ENCODE assay signal across 10 cellular contexts in the genomic region with DNA sequence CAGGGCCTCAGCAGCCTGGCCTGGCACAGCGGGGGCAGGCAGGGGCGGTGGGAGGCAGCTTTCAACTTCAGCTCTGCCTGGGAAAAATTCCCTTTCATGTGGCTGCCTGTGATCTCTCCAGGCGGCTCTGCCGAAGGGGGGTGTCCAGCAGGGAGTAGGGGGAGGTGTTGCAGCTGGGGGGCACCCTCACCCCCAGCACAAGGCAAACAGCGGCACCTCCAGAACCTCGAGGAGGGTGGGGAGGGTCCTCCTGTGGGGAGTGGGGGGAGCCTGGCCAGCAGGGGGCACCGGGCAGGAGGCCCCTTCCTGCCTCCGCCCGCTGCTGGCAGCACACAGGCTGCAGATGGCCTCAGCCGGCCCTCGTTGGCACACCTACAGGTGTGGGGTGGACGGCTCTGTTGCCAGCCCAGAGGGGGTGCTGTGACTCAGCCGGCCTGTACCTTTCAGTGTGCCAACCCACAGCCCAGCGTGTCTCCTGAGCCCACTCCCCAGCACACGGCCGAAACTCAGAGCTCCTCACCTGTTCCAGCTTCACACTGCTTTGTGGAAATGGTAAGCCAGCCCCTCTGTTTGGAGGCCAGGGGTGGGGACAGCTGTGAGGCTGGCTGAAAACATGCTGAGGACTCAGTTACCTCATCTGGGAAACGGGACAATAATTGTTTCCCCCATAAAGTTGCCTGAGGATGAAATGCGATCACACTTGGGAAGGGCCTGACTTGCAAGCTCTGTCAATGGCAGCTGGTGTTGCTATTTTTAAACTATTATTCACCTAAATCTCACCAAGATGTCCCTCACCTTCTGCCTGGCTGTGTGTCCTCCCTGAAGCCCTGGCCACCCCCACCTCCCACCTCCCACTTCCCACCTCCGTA. TPM values are rescaled to one million over a fixed set of nuclear protein-coding genes. Genes with fewer than 3 reads are reported as not detected.
A peak's percentile ranks its signal among the peaks of the same experiment; 100 is the strongest.
DNase-seq lines count a peak whose midpoint lies in the region; ATAC-seq and TF ChIP-seq lines count a peak whose summit lies in the region.
"Had no signal": no experiment of that assay in that cellular context is flagged by ENCODE, and none has a peak within 500 bp of the region (broad histone marks: within the 10 kb centered on the region; RNA-seq: fewer than 3 reads in every experiment).

No MANE protein-coding gene starts in this region.

- peak; percentile 34 for TF ChIP-seq CTCF in SK-N-SH (IDR thresholded peaks at IDR 0.05)
- TF ChIP-seq CTCF in ascending aorta (IDR thresholded peaks at IDR 0.05) = no peak

- H2AFZ ChIP-seq in SK-N-SH (ENCODE audit: low read depth) = no peak overlapping the region

- WGBS in SK-N-SH (ENCODE audit: low lambda C conversion rate) = 70% methylated on average over 9 of the region's 19 CpGs

- H3K27ac ChIP-seq in SK-N-SH (ENCODE audit: low read depth in 2 of 2, low read length in 1 of 2) (peak overlapping the region in 1 of 2 experiments; percentile 48; a peak in 1 of 4 replicates), ascending aorta (peak overlapping the region; percentile 35 to 53), temporal lobe (ENCODE audit: low read depth, low read length) (peak overlapping the region; percentile 97)

- no peak for TF ChIP-seq EP300 in SK-N-SH (IDR thresholded peaks at IDR 0.05; ENCODE audit: borderline replicate concordance in 1 of 2, low read depth in 1 of 2, low read length in 1 of 2)

- H3K4me3 ChIP-seq in SK-N-SH (ENCODE audit: low read depth in 2 of 2, low read length in 1 of 2) = no peak overlapping the region
- no peak overlapping the region for H3K4me3 ChIP-seq in ascending aorta

- DNase-seq in SK-N-SH (peak; percentile 76), ascending aorta (ENCODE audit: low spot score in 2 of 2) (no peak), iPS-NIHi7 (ENCODE audit: extremely low spot score) (peak; percentile 41), NCI-H1930 (lab: John Stamatoyannopoulos, UW) (no peak), SIG-M5 treated with dmso at 0.1 percent for 504 hours (lab: John Stamatoyannopoulos, UW; ENCODE audit: unreplicated experiment) (no peak)
- no peak for DNase-seq in activated CD4-positive, alpha-beta T cell treated with anti-CD3 and anti-CD28 coated beads for 4 hours
- DNase-seq: mesendoderm had no signal

- ATAC-seq in SK-N-SH treated with all-trans-retinoic acid at 6 μM for 48 hours = no peak
- ATAC-seq: activated naive CD4-positive, alpha-beta T cell treated with anti-CD3 and anti-CD28 coated beads, Interleukin-2, amount 50 U/mL, for 72 hours had no signal

- peaks cover 21% of the 10 kb centered on the region for H4K20me1 ChIP-seq in SK-N-SH (ENCODE audit: insufficient read depth)

- H3K9me2 ChIP-seq in SK-N-SH = no peaks in the 10 kb centered on the region

- H3K36me3 ChIP-seq in SK-N-SH (replicated peaks in 1 of 2; ENCODE audit: control insufficient read depth in 1 of 2, insufficient read depth in 2 of 2, low read length in 1 of 2) = peaks cover 23 to 51% of the 10 kb centered on the region in 2 experiments
- peaks cover 27 to 33% of the 10 kb centered on the region in 2 donors for H3K36me3 ChIP-seq in ascending aorta

- TF ChIP-seq RAD21 in SK-N-SH (IDR thresholded peaks at IDR 0.05; ENCODE audit: low read length) = peak; percentile 31

- no peaks in the 10 kb centered on the region for H3K9me3 ChIP-seq in SK-N-SH
- no peaks in the 10 kb centered on the region for H3K9me3 ChIP-seq in ascending aorta

- intact Hi-C loops in ascending aorta (cut with DNase I) = no loop called here

- no peak overlapping the region for H3K4me2 ChIP-seq in SK-N-SH

- CTCF ChIA-PET in SK-N-SH (lab: Yijun Ruan, JAX) = interaction anchor here (0.6 to 14.8 kb wide), 19 partner anchors 9 to 85 kb away, joined by 3 to 310 read pairs (median 6); a partner anchor contains a TSS

- peaks cover 28% of the 10 kb centered on the region; the same call in 1 of the 2 replicates for H3K79me2 ChIP-seq in SK-N-SH (ENCODE audit: insufficient read depth)

- POLR2A ChIA-PET in SK-N-SH (lab: Yijun Ruan, JAX) = no interaction called here

- no peaks in the 10 kb centered on the region for H3K27me3 ChIP-seq in SK-N-SH (ENCODE audit: insufficient read depth)
- no peaks in the 10 kb centered on the region for H3K27me3 ChIP-seq in ascending aorta

- H3K4me1 ChIP-seq in SK-N-SH (ENCODE audit: control insufficient read depth in 1 of 2, insufficient read depth in 2 of 2, low read depth in 1 of 2, low read length in 1 of 2) = peaks cover 18 to 59% of the 10 kb centered on the region in 2 experiments
- peaks cover 0 to 33% of the 10 kb centered on the region in 2 donors for H3K4me1 ChIP-seq in ascending aorta

- peaks cover 10% of the 10 kb centered on the region for H3F3A ChIP-seq in SK-N-SH (replicated peaks; ENCODE audit: insufficient read depth)

- H3K9ac ChIP-seq in SK-N-SH = no peak overlapping the region

TF ChIP-seq in SK-N-SH, 30 proteins besides CTCF, POLR2A, EP300 and RAD21:
- no peak for TF ChIP-seq YY1 (IDR thresholded peaks at IDR 0.05; ENCODE audit: low read depth)
- peak; percentile 8; the same call in 1 of the 2 replicates for TF ChIP-seq SMC3 (IDR thresholded peaks at IDR 0.05; ENCODE audit: low read depth, low read length)

TF ChIP-seq in SK-N-SH treated with all-trans-retinoic acid at 6 μM for 48 hours, 23 proteins besides CTCF, POLR2A, EP300 and RAD21:
- TF ChIP-seq, protein P1, sequence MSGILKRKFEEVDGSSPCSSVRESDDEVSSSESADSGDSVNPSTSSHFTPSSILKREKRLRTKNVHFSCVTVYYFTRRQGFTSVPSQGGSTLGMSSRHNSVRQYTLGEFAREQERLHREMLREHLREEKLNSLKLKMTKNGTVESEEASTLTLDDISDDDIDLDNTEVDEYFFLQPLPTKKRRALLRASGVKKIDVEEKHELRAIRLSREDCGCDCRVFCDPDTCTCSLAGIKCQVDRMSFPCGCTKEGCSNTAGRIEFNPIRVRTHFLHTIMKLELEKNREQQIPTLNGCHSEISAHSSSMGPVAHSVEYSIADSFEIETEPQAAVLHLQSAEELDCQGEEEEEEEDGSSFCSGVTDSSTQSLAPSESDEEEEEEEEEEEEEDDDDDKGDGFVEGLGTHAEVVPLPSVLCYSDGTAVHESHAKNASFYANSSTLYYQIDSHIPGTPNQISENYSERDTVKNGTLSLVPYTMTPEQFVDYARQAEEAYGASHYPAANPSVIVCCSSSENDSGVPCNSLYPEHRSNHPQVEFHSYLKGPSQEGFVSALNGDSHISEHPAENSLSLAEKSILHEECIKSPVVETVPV (CRISPR knock-in tag; IDR thresholded peaks at IDR 0.05) = no peak
- TF ChIP-seq ZFP30 (CRISPR knock-in tag; IDR thresholded peaks at IDR 0.05) = no peak
- TF ChIP-seq, protein P2, sequence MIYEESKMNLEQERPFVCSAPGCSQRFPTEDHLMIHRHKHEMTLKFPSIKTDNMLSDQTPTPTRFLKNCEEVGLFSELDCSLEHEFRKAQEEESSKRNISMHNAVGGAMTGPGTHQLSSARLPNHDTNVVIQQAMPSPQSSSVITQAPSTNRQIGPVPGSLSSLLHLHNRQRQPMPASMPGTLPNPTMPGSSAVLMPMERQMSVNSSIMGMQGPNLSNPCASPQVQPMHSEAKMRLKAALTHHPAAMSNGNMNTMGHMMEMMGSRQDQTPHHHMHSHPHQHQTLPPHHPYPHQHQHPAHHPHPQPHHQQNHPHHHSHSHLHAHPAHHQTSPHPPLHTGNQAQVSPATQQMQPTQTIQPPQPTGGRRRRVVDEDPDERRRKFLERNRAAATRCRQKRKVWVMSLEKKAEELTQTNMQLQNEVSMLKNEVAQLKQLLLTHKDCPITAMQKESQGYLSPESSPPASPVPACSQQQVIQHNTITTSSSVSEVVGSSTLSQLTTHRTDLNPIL (CRISPR knock-in tag; IDR thresholded peaks at IDR 0.05; ENCODE audit: low read depth) = no peak
- TF ChIP-seq BACH2 (CRISPR knock-in tag; IDR thresholded peaks at IDR 0.05; ENCODE audit: borderline replicate concordance) = no peak
- TF ChIP-seq SNAI2 (CRISPR knock-in tag; IDR thresholded peaks at IDR 0.05) = no peak
- no peak for TF ChIP-seq PPARA (CRISPR knock-in tag; IDR thresholded peaks at IDR 0.05; ENCODE audit: borderline replicate concordance)
- TF ChIP-seq ZNF70 (CRISPR knock-in tag; IDR thresholded peaks at IDR 0.05) = no peak
- TF ChIP-seq, protein P3, sequence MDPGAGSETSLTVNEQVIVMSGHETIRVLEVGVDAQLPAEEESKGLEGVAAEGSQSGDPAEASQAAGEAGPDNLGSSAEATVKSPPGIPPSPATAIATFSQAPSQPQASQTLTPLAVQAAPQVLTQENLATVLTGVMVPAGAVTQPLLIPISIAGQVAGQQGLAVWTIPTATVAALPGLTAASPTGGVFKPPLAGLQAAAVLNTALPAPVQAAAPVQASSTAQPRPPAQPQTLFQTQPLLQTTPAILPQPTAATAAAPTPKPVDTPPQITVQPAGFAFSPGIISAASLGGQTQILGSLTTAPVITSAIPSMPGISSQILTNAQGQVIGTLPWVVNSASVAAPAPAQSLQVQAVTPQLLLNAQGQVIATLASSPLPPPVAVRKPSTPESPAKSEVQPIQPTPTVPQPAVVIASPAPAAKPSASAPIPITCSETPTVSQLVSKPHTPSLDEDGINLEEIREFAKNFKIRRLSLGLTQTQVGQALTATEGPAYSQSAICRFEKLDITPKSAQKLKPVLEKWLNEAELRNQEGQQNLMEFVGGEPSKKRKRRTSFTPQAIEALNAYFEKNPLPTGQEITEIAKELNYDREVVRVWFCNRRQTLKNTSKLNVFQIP (CRISPR knock-in tag; IDR thresholded peaks at IDR 0.05; ENCODE audit: borderline replicate concordance, low read depth) = no peak
TF ChIP-seq in SK-N-SH treated with all-trans-retinoic acid at 6 μM for 48 hours: peak in this region for 0.

RNA-seq across cellular contexts. Expression of a gene that starts 37.0 kb away (rescaled TPM):
- polyA plus RNA-seq in SK-N-SH (2012; rRNA removed) = 47.4 and 52.9 TPM in 2 replicates
- 32.6 and 46.5 TPM in 2 replicates for polyA plus RNA-seq in SK-N-SH (2012; cell fraction: cytosol; rRNA removed)
- 35.1 and 38.6 TPM in 2 replicates for polyA plus RNA-seq in SK-N-SH (2012; cell fraction: nucleus; rRNA removed)
- total RNA-seq in ascending aorta (41.9 TPM), temporal lobe (33.4 TPM)

Comparison
In these comparisons a context has a peak if more than half of its experiments do, and no peak if none do; other contexts are left out.
1. DNase-seq: peak in SK-N-SH (single experiment) and iPS-NIHi7 (single experiment); none in ascending aorta (0 of 2), NCI-H1930 (0 of 2), SIG-M5 treated with dmso at 0.1 percent for 504 hours (single experiment) and activated CD4-positive, alpha-beta T cell treated with anti-CD3 and anti-CD28 coated beads for 4 hours (0 of 2).